ENCODE assay signal across 1 cellular context in the genomic region with DNA sequence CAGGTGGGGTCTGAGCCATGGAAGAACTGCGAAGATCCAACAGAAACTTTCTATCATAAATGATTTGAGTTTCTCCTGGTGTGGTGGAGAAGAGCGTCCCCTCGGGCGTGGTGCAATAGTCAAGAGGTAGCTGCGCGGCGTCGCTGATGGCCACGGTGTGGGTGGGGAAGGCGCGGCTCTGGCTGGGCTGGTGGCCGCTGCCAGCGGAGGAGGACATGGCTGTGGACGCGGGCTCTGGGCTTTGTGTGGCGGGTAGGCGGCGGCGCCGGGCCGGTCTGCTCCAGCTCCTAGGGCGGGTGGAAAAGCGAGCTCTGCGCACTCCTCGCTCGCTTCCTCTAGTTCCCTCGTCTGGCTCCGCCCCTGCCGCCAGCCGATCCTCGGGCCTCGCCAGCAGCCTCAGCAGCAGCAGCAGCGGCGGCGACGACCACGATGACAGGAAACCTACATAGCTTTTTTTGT.
TF ChIP-seq lines count a peak whose summit lies in the region.

No MANE protein-coding gene starts in this region.

TF ChIP-seq in IMR-90, 13 proteins besides CTCF, POLR2A, EP300 and RAD21:
- TF ChIP-seq CEBPB (IDR thresholded peaks at IDR 0.05; ENCODE audit: low read depth, low read length), result 0 out of 2 replicates have a peak, but pooled peaks have one; percentile 41
- no peak for TF ChIP-seq RFX5 (IDR thresholded peaks at IDR 0.05; ENCODE audit: low read depth, low read length)
